1 cellular context compared by ENCODE assay signal in genomic region chr14:103920981-103921854, GRCh38.
A peak's percentile ranks its signal among the peaks of the same experiment; 100 is the strongest.
TF ChIP-seq lines count a peak whose summit lies in the region.

No MANE protein-coding gene starts in this region.

TF ChIP-seq in HepG2, 621 proteins besides CTCF, POLR2A, EP300 and RAD21 (continued from another document and continues in another):
- TF ChIP-seq ZNF407 (CRISPR knock-in tag; IDR thresholded peaks at IDR 0.05; ENCODE audit: not compliant biosample characterization): no peak
- TF ChIP-seq UBTF (CRISPR knock-in tag; IDR thresholded peaks at IDR 0.05): peak; percentile 79
- no peak for TF ChIP-seq ZNF260 (CRISPR knock-in tag; IDR thresholded peaks at IDR 0.05; ENCODE audit: borderline replicate concordance, low read depth)
- TF ChIP-seq KAT2B (IDR thresholded peaks at IDR 0.05; ENCODE audit: borderline replicate concordance, low read depth, low read length): 0 out of 2 replicates have a peak, but pooled peaks have one; percentile 4
- no peak; the same call in 1 of the 2 replicates for TF ChIP-seq SOX13 (IDR thresholded peaks at IDR 0.05)
- TF ChIP-seq SOX13 (CRISPR knock-in tag; conservative IDR thresholded peaks at IDR 0.05 in 1 of 2, IDR thresholded peaks at IDR 0.05 in 1 of 2): peak in 1 of 2 experiments; percentile 41; a peak in 1 of 4 replicates
- TF ChIP-seq KLF9 (CRISPR knock-in tag; IDR thresholded peaks at IDR 0.05; ENCODE audit: low read depth): 0 out of 2 replicates have a peak, but pooled peaks have one; percentile 39
- TF ChIP-seq HNRNPUL1 (IDR thresholded peaks at IDR 0.05; ENCODE audit: low read depth, low read length): peak; percentile 24; the same call in 1 of the 2 replicates
- peak; percentile 84 for TF ChIP-seq NRL (CRISPR knock-in tag; IDR thresholded peaks at IDR 0.05; ENCODE audit: borderline replicate concordance)
- TF ChIP-seq HNF1B (CRISPR knock-in tag; IDR thresholded peaks at IDR 0.05): peak; percentile 76; the same call in 1 of the 2 replicates
- peak; percentile 82 for TF ChIP-seq NR2C2 (CRISPR knock-in tag; IDR thresholded peaks at IDR 0.05; ENCODE audit: borderline replicate concordance)
- TF ChIP-seq HDAC2 (CRISPR knock-in tag; IDR thresholded peaks at IDR 0.05): peak; percentile 72
- 0 out of 2 replicates have a peak, but pooled peaks have one; percentile 70 for TF ChIP-seq ZNF234 (CRISPR knock-in tag; conservative IDR thresholded peaks at IDR 0.05)
- TF ChIP-seq ZBTB39 (CRISPR knock-in tag; IDR thresholded peaks at IDR 0.05): peak; percentile 39; the same call in 1 of the 2 replicates
- TF ChIP-seq ARID4A (CRISPR knock-in tag; IDR thresholded peaks at IDR 0.05; ENCODE audit: borderline replicate concordance): peak; percentile 94
- peak; percentile 95 for TF ChIP-seq ARNT2 (CRISPR knock-in tag; IDR thresholded peaks at IDR 0.05; ENCODE audit: low read depth)
- peak; percentile 58; the same call in 1 of the 2 replicates for TF ChIP-seq ZNF607 (CRISPR knock-in tag; IDR thresholded peaks at IDR 0.05; ENCODE audit: borderline replicate concordance)
- TF ChIP-seq ZFP91 (CRISPR knock-in tag; IDR thresholded peaks at IDR 0.05; ENCODE audit: borderline replicate concordance): peak; percentile 82
- no peak for TF ChIP-seq LCORL (IDR thresholded peaks at IDR 0.05)
- peak; percentile 60; the same call in 1 of the 2 replicates for TF ChIP-seq LCORL (CRISPR knock-in tag; IDR thresholded peaks at IDR 0.05)
- peak; percentile 81; the same call in 1 of the 2 replicates for TF ChIP-seq NFKB2 (CRISPR knock-in tag; IDR thresholded peaks at IDR 0.05; ENCODE audit: borderline replicate concordance)
- TF ChIP-seq MEF2D (CRISPR knock-in tag; IDR thresholded peaks at IDR 0.05): 0 out of 2 replicates have a peak, but pooled peaks have one; percentile 40
- TF ChIP-seq ZBTB21 (CRISPR knock-in tag; IDR thresholded peaks at IDR 0.05): no peak
- TF ChIP-seq ZNF674 (CRISPR knock-in tag; IDR thresholded peaks at IDR 0.05; ENCODE audit: low read depth): peak; percentile 44; the same call in 1 of the 2 replicates
- TF ChIP-seq ZFY (CRISPR knock-in tag; IDR thresholded peaks at IDR 0.05): peak; percentile 98
- peak; percentile 78; the same call in 1 of the 2 replicates for TF ChIP-seq ZNF337 (CRISPR knock-in tag; IDR thresholded peaks at IDR 0.05; ENCODE audit: borderline replicate concordance, low read depth)
- 0 out of 2 replicates have a peak, but pooled peaks have one; percentile 36 for TF ChIP-seq ZNF709 (CRISPR knock-in tag; IDR thresholded peaks at IDR 0.05)
- TF ChIP-seq RARA (CRISPR knock-in tag; IDR thresholded peaks at IDR 0.05): peak; percentile 50; the same call in 1 of the 2 replicates
- peak; percentile 93 to 97 for TF ChIP-seq HMGXB4 (CRISPR knock-in tag; IDR thresholded peaks at IDR 0.05; ENCODE audit: borderline replicate concordance in 1 of 2, low read depth in 1 of 2)
- TF ChIP-seq E2F1 (CRISPR knock-in tag; IDR thresholded peaks at IDR 0.05): peak; percentile 30; the same call in 1 of the 2 replicates
